In genomic region chr19:18571564-18572344, GRCh38 we compare ENCODE assay signal across 1 cellular context.
TF ChIP-seq lines count a peak whose summit lies in the region.

Gene UBA52 (plus strand): TSS chr19:18571857. CDS start chr19:18573301, 1,444 bp downstream.

TF ChIP-seq in GM23338, 12 proteins besides CTCF, POLR2A, EP300 and RAD21 (continued from another document):
- no peak for TF ChIP-seq ZNF462 (CRISPR knock-in tag; IDR thresholded peaks at IDR 0.05)
- TF ChIP-seq, protein P1, sequence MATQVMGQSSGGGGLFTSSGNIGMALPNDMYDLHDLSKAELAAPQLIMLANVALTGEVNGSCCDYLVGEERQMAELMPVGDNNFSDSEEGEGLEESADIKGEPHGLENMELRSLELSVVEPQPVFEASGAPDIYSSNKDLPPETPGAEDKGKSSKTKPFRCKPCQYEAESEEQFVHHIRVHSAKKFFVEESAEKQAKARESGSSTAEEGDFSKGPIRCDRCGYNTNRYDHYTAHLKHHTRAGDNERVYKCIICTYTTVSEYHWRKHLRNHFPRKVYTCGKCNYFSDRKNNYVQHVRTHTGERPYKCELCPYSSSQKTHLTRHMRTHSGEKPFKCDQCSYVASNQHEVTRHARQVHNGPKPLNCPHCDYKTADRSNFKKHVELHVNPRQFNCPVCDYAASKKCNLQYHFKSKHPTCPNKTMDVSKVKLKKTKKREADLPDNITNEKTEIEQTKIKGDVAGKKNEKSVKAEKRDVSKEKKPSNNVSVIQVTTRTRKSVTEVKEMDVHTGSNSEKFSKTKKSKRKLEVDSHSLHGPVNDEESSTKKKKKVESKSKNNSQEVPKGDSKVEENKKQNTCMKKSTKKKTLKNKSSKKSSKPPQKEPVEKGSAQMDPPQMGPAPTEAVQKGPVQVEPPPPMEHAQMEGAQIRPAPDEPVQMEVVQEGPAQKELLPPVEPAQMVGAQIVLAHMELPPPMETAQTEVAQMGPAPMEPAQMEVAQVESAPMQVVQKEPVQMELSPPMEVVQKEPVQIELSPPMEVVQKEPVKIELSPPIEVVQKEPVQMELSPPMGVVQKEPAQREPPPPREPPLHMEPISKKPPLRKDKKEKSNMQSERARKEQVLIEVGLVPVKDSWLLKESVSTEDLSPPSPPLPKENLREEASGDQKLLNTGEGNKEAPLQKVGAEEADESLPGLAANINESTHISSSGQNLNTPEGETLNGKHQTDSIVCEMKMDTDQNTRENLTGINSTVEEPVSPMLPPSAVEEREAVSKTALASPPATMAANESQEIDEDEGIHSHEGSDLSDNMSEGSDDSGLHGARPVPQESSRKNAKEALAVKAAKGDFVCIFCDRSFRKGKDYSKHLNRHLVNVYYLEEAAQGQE (IDR thresholded peaks at IDR 0.05; ENCODE audit: unreplicated experiment), result no peak
- no peak for TF ChIP-seq EZH2 (IDR thresholded peaks at IDR 0.05; ENCODE audit: low read depth, unreplicated experiment)
- TF ChIP-seq NANOG (IDR thresholded peaks at IDR 0.05; ENCODE audit: borderline replicate concordance), result no peak
- no peak for TF ChIP-seq EZH2phosphoT487 (IDR thresholded peaks at IDR 0.05; ENCODE audit: unreplicated experiment)
- peak; percentile 94 for TF ChIP-seq POLR2AphosphoS5 (IDR thresholded peaks at IDR 0.05; ENCODE audit: low read depth)
TF ChIP-seq in GM23338: peak in this region for 3.
